1 cellular context compared by ENCODE assay signal in genomic region chr1:173044656-173045055, GRCh38.
TF ChIP-seq lines count a peak whose summit lies in the region.

No MANE protein-coding gene starts in this region.

TF ChIP-seq in SK-N-SH, 30 proteins besides CTCF, POLR2A, EP300 and RAD21 (continued from another document):
- TF ChIP-seq MXI1 (IDR thresholded peaks at IDR 0.05; ENCODE audit: low read depth, low read length): no peak
TF ChIP-seq in SK-N-SH: peak in this region for 1.
